Comparison of ENCODE assay signal across 1 cellular context in the genomic region with DNA sequence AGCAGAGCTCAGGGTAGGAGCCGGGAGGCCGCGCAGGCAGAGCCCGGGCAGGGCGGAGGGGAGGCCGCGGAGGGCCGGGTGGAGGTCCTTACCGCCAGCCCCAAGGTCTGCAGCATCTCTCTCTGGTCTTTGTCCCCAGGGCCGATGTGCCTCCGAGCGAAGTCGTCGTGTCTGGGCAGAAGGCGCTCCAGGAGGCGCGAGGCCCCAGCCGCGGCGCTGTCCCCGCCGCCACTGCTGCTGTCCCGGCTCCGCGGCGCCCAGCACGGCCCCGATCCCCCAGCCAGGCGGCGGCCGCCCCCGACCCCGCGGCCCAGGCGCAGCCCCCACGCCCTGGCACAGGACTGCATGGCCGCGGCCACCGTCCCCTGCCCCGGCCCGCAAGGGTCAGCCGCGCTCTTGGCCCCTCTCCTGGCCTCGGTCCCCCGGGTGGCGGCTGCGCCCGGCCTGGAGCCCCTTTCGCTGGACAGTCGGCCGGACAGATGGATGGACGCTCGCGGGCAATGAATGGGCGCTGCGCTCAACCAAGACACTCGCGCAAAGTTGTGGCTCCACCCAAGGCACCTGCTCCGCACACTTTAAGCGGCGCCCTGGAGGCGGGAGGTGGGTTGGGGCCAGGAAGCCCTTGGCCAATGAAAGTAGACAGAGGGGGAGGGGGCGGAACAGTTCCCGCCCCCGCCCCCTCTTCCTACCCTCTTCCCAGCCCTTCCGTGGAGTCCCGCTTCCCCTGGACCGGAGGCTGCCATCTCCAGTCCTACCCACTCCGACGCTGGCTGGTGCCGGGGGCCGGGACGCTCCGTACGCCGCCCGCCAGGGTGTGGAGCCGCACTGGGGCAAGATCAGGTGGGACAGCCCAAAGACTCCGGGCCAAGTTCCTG.
TF ChIP-seq lines count a peak whose summit lies in the region.

A gene (minus strand): TSS at position 577 of the 875 bp plus-strand sequence. CDS start 230 bp downstream, at position 347.

TF ChIP-seq in HepG2, 621 proteins besides CTCF, POLR2A, EP300 and RAD21 (continued from another document and continues in another):
- TF ChIP-seq ZNF558 (CRISPR knock-in tag; IDR thresholded peaks at IDR 0.05; ENCODE audit: borderline replicate concordance) (peak; percentile 57; the same call in 1 of the 2 replicates), RBFOX2 (IDR thresholded peaks at IDR 0.05; ENCODE audit: low read depth, low read length) (peak; percentile 86), ZNF746 (CRISPR knock-in tag; IDR thresholded peaks at IDR 0.05) (peak; percentile 64; the same call in 1 of the 2 replicates), TEAD3 (CRISPR knock-in tag; optimal IDR thresholded peaks at IDR 0.05; ENCODE audit: borderline replicate concordance) (peak; percentile 7), SAP130 (CRISPR knock-in tag; IDR thresholded peaks at IDR 0.05; ENCODE audit: low read depth) (peak; percentile 91), FOXO1 (CRISPR knock-in tag; IDR thresholded peaks at IDR 0.05) (peak; percentile 8; the same call in 1 of the 2 replicates), ZNF530 (CRISPR knock-in tag; IDR thresholded peaks at IDR 0.05; ENCODE audit: low read depth) (no peak), ZNF101 (CRISPR knock-in tag; IDR thresholded peaks at IDR 0.05; ENCODE audit: borderline replicate concordance, low read depth) (no peak), ZNF672 (CRISPR knock-in tag; IDR thresholded peaks at IDR 0.05) (no peak), AKAP8 (CRISPR knock-in tag; IDR thresholded peaks at IDR 0.05) (no peak; the same call in 1 of the 2 replicates), CBX5 (CRISPR knock-in tag; IDR thresholded peaks at IDR 0.05; ENCODE audit: borderline replicate concordance) (peak; percentile 53; the same call in 1 of the 2 replicates), ZNF678 (CRISPR knock-in tag; IDR thresholded peaks at IDR 0.05) (0 out of 2 replicates have a peak, but pooled peaks have one; percentile 18), MBD4 (IDR thresholded peaks at IDR 0.05; ENCODE audit: borderline replicate concordance, low read length) (no peak), ZNF34 (CRISPR knock-in tag; IDR thresholded peaks at IDR 0.05; ENCODE audit: borderline replicate concordance) (peak; percentile 83; the same call in 1 of the 2 replicates), ARHGAP35 (CRISPR knock-in tag; IDR thresholded peaks at IDR 0.05; ENCODE audit: borderline replicate concordance) (no peak), PTBP1 (IDR thresholded peaks at IDR 0.05; ENCODE audit: low read depth, low read length, poor library complexity, severe bottlenecking) (no peak), ATF7-NPFF (CRISPR knock-in tag; IDR thresholded peaks at IDR 0.05; ENCODE audit: low read depth) (peak; percentile 65; the same call in 1 of the 2 replicates), DNMT3B (CRISPR knock-in tag; conservative IDR thresholded peaks at IDR 0.05) (no peak; the same call in 1 of the 2 replicates), SCMH1 (CRISPR knock-in tag; IDR thresholded peaks at IDR 0.05; ENCODE audit: borderline replicate concordance) (no peak), ZFY (CRISPR knock-in tag; IDR thresholded peaks at IDR 0.05) (peak; percentile 81), REXO4 (CRISPR knock-in tag; IDR thresholded peaks at IDR 0.05; ENCODE audit: borderline replicate concordance) (no peak), ZNF331 (CRISPR knock-in tag; IDR thresholded peaks at IDR 0.05) (peak; percentile 53; the same call in 1 of the 2 replicates), RFX3 (CRISPR knock-in tag; IDR thresholded peaks at IDR 0.05) (no peak), ZNF543 (CRISPR knock-in tag; IDR thresholded peaks at IDR 0.05) (no peak), ZNF879 (CRISPR knock-in tag; IDR thresholded peaks at IDR 0.05) (no peak), ZNF550 (CRISPR knock-in tag; IDR thresholded peaks at IDR 0.05; ENCODE audit: borderline replicate concordance) (no peak), REPIN1 (CRISPR knock-in tag; IDR thresholded peaks at IDR 0.05; ENCODE audit: borderline replicate concordance, low read depth) (peak; percentile 54; the same call in 1 of the 2 replicates), ZC3H13 (CRISPR knock-in tag; IDR thresholded peaks at IDR 0.05) (0 out of 2 replicates have a peak, but pooled peaks have one; percentile 53), NR2F1 (CRISPR knock-in tag; IDR thresholded peaks at IDR 0.05) (no peak), ZSCAN12 (CRISPR knock-in tag; IDR thresholded peaks at IDR 0.05) (0 out of 2 replicates have a peak, but pooled peaks have one; percentile 33), ZBTB7A (CRISPR knock-in tag; IDR thresholded peaks at IDR 0.05) (no peak; the same call in 1 of the 2 replicates)
- TF ChIP-seq, protein P1, sequence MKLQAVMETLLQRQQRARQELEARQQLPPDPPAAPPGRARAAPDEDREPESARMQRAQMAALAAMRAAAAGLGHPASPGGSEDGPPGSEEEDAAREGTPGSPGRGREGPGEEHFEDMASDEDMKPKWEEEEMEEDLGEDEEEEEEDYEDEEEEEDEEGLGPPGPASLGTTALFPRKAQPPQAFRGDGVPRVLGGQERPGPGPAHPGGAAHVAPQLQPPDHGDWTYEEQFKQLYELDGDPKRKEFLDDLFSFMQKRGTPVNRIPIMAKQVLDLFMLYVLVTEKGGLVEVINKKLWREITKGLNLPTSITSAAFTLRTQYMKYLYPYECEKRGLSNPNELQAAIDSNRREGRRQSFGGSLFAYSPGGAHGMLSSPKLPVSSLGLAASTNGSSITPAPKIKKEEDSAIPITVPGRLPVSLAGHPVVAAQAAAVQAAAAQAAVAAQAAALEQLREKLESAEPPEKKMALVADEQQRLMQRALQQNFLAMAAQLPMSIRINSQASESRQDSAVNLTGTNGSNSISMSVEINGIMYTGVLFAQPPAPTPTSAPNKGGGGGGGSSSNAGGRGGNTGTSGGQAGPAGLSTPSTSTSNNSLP (IDR thresholded peaks at IDR 0.05; ENCODE audit: low read depth, low read length) = no peak
- TF ChIP-seq, protein P2, sequence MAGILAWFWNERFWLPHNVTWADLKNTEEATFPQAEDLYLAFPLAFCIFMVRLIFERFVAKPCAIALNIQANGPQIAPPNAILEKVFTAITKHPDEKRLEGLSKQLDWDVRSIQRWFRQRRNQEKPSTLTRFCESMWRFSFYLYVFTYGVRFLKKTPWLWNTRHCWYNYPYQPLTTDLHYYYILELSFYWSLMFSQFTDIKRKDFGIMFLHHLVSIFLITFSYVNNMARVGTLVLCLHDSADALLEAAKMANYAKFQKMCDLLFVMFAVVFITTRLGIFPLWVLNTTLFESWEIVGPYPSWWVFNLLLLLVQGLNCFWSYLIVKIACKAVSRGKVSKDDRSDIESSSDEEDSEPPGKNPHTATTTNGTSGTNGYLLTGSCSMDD (CRISPR knock-in tag; IDR thresholded peaks at IDR 0.05) = no peak
- TF ChIP-seq, protein P3, sequence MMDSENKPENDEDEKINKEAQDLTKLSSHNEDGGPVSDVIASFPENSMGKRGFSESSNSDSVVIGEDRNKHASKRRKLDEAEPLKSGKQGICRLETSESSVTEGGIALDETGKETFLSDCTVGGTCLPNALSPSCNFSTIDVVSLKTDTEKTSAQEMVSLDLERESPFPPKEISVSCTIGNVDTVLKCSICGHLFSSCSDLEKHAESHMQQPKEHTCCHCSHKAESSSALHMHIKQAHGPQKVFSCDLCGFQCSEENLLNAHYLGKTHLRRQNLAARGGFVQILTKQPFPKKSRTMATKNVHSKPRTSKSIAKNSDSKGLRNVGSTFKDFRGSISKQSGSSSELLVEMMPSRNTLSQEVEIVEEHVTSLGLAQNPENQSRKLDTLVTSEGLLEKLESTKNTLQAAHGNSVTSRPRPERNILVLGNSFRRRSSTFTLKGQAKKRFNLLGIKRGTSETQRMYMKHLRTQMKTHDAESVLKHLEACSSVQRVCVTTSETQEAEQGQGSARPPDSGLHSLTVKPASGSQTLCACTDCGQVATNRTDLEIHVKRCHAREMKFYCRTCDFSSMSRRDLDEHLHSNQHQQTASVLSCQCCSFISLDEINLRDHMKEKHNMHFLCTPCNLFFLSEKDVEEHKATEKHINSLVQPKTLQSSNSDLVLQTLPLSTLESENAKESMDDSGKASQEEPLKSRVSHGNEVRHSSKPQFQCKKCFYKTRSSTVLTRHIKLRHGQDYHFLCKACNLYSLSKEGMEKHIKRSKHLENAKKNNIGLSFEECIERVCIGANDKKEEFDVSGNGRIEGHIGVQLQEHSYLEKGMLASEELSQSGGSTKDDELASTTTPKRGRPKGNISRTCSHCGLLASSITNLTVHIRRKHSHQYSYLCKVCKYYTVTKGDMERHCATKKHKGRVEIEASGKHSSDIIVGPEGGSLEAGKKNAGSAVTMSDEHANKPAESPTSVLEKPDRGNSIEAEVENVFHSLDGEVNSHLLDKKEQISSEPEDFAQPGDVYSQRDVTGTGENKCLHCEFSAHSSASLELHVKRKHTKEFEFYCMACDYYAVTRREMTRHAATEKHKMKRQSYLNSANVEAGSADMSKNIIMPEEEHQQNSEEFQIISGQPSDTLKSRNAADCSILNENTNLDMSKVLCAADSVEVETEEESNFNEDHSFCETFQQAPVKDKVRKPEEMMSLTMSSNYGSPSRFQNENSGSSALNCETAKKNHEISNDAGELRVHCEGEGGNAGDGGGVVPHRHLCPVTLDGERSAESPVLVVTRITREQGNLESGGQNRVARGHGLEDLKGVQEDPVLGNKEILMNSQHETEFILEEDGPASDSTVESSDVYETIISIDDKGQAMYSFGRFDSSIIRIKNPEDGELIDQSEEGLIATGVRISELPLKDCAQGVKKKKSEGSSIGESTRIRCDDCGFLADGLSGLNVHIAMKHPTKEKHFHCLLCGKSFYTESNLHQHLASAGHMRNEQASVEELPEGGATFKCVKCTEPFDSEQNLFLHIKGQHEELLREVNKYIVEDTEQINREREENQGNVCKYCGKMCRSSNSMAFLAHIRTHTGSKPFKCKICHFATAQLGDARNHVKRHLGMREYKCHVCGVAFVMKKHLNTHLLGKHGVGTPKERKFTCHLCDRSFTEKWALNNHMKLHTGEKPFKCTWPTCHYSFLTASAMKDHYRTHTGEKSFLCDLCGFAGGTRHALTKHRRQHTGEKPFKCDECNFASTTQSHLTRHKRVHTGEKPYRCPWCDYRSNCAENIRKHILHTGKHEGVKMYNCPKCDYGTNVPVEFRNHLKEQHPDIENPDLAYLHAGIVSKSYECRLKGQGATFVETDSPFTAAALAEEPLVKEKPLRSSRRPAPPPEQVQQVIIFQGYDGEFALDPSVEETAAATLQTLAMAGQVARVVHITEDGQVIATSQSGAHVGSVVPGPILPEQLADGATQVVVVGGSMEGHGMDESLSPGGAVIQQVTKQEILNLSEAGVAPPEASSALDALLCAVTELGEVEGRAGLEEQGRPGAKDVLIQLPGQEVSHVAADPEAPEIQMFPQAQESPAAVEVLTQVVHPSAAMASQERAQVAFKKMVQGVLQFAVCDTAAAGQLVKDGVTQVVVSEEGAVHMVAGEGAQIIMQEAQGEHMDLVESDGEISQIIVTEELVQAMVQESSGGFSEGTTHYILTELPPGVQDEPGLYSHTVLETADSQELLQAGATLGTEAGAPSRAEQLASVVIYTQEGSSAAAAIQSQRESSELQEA (CRISPR knock-in tag; IDR thresholded peaks at IDR 0.05; ENCODE audit: not compliant biosample characterization) = no peak
- TF ChIP-seq, protein P4, sequence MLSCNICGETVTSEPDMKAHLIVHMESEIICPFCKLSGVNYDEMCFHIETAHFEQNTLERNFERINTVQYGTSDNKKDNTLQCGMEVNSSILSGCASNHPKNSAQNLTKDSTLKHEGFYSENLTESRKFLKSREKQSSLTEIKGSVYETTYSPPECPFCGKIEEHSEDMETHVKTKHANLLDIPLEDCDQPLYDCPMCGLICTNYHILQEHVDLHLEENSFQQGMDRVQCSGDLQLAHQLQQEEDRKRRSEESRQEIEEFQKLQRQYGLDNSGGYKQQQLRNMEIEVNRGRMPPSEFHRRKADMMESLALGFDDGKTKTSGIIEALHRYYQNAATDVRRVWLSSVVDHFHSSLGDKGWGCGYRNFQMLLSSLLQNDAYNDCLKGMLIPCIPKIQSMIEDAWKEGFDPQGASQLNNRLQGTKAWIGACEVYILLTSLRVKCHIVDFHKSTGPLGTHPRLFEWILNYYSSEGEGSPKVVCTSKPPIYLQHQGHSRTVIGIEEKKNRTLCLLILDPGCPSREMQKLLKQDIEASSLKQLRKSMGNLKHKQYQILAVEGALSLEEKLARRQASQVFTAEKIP (CRISPR knock-in tag; IDR thresholded peaks at IDR 0.05; ENCODE audit: borderline replicate concordance) = no peak
- TF ChIP-seq, protein P5, sequence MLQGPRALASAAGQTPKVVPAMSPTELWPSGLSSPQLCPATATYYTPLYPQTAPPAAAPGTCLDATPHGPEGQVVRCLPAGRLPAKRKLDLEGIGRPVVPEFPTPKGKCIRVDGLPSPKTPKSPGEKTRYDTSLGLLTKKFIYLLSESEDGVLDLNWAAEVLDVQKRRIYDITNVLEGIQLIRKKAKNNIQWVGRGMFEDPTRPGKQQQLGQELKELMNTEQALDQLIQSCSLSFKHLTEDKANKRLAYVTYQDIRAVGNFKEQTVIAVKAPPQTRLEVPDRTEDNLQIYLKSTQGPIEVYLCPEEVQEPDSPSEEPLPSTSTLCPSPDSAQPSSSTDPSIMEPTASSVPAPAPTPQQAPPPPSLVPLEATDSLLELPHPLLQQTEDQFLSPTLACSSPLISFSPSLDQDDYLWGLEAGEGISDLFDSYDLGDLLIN (CRISPR knock-in tag; IDR thresholded peaks at IDR 0.05; ENCODE audit: borderline replicate concordance) = 0 out of 2 replicates have a peak, but pooled peaks have one; percentile 39
- TF ChIP-seq, protein P6, sequence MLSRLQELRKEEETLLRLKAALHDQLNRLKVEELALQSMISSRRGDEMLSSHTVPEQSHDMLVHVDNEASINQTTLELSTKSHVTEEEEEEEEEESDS (CRISPR knock-in tag; IDR thresholded peaks at IDR 0.05; ENCODE audit: borderline replicate concordance) = no peak
- TF ChIP-seq, protein P7, sequence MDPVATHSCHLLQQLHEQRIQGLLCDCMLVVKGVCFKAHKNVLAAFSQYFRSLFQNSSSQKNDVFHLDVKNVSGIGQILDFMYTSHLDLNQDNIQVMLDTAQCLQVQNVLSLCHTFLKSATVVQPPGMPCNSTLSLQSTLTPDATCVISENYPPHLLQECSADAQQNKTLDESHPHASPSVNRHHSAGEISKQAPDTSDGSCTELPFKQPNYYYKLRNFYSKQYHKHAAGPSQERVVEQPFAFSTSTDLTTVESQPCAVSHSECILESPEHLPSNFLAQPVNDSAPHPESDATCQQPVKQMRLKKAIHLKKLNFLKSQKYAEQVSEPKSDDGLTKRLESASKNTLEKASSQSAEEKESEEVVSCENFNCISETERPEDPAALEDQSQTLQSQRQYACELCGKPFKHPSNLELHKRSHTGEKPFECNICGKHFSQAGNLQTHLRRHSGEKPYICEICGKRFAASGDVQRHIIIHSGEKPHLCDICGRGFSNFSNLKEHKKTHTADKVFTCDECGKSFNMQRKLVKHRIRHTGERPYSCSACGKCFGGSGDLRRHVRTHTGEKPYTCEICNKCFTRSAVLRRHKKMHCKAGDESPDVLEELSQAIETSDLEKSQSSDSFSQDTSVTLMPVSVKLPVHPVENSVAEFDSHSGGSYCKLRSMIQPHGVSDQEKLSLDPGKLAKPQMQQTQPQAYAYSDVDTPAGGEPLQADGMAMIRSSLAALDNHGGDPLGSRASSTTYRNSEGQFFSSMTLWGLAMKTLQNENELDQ (CRISPR knock-in tag; IDR thresholded peaks at IDR 0.05; ENCODE audit: borderline replicate concordance) = no peak
- TF ChIP-seq, protein P8, sequence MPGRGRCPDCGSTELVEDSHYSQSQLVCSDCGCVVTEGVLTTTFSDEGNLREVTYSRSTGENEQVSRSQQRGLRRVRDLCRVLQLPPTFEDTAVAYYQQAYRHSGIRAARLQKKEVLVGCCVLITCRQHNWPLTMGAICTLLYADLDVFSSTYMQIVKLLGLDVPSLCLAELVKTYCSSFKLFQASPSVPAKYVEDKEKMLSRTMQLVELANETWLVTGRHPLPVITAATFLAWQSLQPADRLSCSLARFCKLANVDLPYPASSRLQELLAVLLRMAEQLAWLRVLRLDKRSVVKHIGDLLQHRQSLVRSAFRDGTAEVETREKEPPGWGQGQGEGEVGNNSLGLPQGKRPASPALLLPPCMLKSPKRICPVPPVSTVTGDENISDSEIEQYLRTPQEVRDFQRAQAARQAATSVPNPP (CRISPR knock-in tag; IDR thresholded peaks at IDR 0.05) = no peak
